In the genomic region with DNA sequence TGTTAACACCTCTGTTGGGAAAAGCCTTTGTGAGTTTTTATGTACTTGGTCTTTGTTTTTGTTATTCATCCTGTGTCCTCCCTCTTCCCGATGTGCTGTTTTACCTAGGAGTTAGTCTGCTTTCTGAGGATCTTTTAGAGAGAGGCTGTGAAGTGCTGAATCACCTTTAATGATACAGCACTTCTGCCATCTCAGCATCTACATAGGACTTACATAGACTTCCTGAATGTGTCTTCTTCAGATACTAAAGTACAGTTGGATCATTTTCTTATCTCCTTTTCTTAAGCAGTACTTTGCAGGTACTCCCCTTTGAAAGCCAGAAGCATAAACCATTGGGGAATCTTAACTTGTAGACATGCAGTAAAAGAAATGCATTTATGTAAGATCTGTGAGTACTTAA, we compare ENCODE assay signal across 1 cellular context.
A peak's percentile ranks its signal among the peaks of the same experiment; 100 is the strongest.
TF ChIP-seq lines count a peak whose summit lies in the region.

No MANE protein-coding gene starts in this region.

TF ChIP-seq in K562, 482 proteins besides CTCF, POLR2A, EP300 and RAD21 (continued from another document and continues in another):
- TF ChIP-seq, protein P1, sequence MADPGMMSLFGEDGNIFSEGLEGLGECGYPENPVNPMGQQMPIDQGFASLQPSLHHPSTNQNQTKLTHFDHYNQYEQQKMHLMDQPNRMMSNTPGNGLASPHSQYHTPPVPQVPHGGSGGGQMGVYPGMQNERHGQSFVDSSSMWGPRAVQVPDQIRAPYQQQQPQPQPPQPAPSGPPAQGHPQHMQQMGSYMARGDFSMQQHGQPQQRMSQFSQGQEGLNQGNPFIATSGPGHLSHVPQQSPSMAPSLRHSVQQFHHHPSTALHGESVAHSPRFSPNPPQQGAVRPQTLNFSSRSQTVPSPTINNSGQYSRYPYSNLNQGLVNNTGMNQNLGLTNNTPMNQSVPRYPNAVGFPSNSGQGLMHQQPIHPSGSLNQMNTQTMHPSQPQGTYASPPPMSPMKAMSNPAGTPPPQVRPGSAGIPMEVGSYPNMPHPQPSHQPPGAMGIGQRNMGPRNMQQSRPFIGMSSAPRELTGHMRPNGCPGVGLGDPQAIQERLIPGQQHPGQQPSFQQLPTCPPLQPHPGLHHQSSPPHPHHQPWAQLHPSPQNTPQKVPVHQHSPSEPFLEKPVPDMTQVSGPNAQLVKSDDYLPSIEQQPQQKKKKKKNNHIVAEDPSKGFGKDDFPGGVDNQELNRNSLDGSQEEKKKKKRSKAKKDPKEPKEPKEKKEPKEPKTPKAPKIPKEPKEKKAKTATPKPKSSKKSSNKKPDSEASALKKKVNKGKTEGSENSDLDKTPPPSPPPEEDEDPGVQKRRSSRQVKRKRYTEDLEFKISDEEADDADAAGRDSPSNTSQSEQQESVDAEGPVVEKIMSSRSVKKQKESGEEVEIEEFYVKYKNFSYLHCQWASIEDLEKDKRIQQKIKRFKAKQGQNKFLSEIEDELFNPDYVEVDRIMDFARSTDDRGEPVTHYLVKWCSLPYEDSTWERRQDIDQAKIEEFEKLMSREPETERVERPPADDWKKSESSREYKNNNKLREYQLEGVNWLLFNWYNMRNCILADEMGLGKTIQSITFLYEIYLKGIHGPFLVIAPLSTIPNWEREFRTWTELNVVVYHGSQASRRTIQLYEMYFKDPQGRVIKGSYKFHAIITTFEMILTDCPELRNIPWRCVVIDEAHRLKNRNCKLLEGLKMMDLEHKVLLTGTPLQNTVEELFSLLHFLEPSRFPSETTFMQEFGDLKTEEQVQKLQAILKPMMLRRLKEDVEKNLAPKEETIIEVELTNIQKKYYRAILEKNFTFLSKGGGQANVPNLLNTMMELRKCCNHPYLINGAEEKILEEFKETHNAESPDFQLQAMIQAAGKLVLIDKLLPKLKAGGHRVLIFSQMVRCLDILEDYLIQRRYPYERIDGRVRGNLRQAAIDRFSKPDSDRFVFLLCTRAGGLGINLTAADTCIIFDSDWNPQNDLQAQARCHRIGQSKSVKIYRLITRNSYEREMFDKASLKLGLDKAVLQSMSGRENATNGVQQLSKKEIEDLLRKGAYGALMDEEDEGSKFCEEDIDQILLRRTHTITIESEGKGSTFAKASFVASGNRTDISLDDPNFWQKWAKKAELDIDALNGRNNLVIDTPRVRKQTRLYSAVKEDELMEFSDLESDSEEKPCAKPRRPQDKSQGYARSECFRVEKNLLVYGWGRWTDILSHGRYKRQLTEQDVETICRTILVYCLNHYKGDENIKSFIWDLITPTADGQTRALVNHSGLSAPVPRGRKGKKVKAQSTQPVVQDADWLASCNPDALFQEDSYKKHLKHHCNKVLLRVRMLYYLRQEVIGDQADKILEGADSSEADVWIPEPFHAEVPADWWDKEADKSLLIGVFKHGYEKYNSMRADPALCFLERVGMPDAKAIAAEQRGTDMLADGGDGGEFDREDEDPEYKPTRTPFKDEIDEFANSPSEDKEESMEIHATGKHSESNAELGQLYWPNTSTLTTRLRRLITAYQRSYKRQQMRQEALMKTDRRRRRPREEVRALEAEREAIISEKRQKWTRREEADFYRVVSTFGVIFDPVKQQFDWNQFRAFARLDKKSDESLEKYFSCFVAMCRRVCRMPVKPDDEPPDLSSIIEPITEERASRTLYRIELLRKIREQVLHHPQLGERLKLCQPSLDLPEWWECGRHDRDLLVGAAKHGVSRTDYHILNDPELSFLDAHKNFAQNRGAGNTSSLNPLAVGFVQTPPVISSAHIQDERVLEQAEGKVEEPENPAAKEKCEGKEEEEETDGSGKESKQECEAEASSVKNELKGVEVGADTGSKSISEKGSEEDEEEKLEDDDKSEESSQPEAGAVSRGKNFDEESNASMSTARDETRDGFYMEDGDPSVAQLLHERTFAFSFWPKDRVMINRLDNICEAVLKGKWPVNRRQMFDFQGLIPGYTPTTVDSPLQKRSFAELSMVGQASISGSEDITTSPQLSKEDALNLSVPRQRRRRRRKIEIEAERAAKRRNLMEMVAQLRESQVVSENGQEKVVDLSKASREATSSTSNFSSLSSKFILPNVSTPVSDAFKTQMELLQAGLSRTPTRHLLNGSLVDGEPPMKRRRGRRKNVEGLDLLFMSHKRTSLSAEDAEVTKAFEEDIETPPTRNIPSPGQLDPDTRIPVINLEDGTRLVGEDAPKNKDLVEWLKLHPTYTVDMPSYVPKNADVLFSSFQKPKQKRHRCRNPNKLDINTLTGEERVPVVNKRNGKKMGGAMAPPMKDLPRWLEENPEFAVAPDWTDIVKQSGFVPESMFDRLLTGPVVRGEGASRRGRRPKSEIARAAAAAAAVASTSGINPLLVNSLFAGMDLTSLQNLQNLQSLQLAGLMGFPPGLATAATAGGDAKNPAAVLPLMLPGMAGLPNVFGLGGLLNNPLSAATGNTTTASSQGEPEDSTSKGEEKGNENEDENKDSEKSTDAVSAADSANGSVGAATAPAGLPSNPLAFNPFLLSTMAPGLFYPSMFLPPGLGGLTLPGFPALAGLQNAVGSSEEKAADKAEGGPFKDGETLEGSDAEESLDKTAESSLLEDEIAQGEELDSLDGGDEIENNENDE (IDR thresholded peaks at IDR 0.05; ENCODE audit: low read depth, low read length) = no peak
- TF ChIP-seq CBFA2T3 (IDR thresholded peaks at IDR 0.05) = peak; percentile 80
- TF ChIP-seq NONO (IDR thresholded peaks at IDR 0.05; ENCODE audit: low read depth in 2 of 2, low read length in 1 of 2) = no peak
- TF ChIP-seq, protein P2, sequence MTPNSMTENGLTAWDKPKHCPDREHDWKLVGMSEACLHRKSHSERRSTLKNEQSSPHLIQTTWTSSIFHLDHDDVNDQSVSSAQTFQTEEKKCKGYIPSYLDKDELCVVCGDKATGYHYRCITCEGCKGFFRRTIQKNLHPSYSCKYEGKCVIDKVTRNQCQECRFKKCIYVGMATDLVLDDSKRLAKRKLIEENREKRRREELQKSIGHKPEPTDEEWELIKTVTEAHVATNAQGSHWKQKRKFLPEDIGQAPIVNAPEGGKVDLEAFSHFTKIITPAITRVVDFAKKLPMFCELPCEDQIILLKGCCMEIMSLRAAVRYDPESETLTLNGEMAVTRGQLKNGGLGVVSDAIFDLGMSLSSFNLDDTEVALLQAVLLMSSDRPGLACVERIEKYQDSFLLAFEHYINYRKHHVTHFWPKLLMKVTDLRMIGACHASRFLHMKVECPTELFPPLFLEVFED (CRISPR knock-in tag; conservative IDR thresholded peaks at IDR 0.05) = no peak
- peak in 1 of 2 experiments; percentile 24; a peak in 1 of 4 replicates for TF ChIP-seq MAZ (CRISPR knock-in tag; conservative IDR thresholded peaks at IDR 0.05 in 1 of 2, IDR thresholded peaks at IDR 0.05 in 1 of 2)
- 0 out of 2 replicates have a peak, but pooled peaks have one; percentile 32 for TF ChIP-seq TRIM28 (IDR thresholded peaks at IDR 0.05)
- no peak for TF ChIP-seq FOXP1 (CRISPR knock-in tag; IDR thresholded peaks at IDR 0.05)
- TF ChIP-seq NFE2 (IDR thresholded peaks at IDR 0.05; ENCODE audit: low read depth) = peak; percentile 97
- TF ChIP-seq ZNF75A (CRISPR knock-in tag; IDR thresholded peaks at IDR 0.05) = no peak
- no peak for TF ChIP-seq SMARCB1 (IDR thresholded peaks at IDR 0.05; ENCODE audit: insufficient read length, low read depth)
- TF ChIP-seq, protein P3, sequence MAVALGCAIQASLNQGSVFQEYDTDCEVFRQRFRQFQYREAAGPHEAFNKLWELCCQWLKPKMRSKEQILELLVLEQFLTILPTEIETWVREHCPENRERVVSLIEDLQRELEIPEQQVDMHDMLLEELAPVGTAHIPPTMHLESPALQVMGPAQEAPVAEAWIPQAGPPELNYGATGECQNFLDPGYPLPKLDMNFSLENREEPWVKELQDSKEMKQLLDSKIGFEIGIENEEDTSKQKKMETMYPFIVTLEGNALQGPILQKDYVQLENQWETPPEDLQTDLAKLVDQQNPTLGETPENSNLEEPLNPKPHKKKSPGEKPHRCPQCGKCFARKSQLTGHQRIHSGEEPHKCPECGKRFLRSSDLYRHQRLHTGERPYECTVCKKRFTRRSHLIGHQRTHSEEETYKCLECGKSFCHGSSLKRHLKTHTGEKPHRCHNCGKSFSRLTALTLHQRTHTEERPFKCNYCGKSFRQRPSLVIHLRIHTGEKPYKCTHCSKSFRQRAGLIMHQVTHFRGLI (CRISPR knock-in tag; IDR thresholded peaks at IDR 0.05) = no peak
- TF ChIP-seq, protein P4, sequence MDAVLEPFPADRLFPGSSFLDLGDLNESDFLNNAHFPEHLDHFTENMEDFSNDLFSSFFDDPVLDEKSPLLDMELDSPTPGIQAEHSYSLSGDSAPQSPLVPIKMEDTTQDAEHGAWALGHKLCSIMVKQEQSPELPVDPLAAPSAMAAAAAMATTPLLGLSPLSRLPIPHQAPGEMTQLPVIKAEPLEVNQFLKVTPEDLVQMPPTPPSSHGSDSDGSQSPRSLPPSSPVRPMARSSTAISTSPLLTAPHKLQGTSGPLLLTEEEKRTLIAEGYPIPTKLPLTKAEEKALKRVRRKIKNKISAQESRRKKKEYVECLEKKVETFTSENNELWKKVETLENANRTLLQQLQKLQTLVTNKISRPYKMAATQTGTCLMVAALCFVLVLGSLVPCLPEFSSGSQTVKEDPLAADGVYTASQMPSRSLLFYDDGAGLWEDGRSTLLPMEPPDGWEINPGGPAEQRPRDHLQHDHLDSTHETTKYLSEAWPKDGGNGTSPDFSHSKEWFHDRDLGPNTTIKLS (IDR thresholded peaks at IDR 0.05; ENCODE audit: borderline replicate concordance, low read depth) = peak; percentile 32; the same call in 1 of the 2 replicates
- TF ChIP-seq, protein P5, sequence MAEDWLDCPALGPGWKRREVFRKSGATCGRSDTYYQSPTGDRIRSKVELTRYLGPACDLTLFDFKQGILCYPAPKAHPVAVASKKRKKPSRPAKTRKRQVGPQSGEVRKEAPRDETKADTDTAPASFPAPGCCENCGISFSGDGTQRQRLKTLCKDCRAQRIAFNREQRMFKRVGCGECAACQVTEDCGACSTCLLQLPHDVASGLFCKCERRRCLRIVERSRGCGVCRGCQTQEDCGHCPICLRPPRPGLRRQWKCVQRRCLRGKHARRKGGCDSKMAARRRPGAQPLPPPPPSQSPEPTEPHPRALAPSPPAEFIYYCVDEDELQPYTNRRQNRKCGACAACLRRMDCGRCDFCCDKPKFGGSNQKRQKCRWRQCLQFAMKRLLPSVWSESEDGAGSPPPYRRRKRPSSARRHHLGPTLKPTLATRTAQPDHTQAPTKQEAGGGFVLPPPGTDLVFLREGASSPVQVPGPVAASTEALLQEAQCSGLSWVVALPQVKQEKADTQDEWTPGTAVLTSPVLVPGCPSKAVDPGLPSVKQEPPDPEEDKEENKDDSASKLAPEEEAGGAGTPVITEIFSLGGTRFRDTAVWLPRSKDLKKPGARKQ (CRISPR knock-in tag; IDR thresholded peaks at IDR 0.05) = no peak
- no peak for TF ChIP-seq PURB (CRISPR knock-in tag; IDR thresholded peaks at IDR 0.05; ENCODE audit: low read depth)
- peak; percentile 99 for TF ChIP-seq BACH1 (tag; IDR thresholded peaks at IDR 0.05)
- TF ChIP-seq, protein P6, sequence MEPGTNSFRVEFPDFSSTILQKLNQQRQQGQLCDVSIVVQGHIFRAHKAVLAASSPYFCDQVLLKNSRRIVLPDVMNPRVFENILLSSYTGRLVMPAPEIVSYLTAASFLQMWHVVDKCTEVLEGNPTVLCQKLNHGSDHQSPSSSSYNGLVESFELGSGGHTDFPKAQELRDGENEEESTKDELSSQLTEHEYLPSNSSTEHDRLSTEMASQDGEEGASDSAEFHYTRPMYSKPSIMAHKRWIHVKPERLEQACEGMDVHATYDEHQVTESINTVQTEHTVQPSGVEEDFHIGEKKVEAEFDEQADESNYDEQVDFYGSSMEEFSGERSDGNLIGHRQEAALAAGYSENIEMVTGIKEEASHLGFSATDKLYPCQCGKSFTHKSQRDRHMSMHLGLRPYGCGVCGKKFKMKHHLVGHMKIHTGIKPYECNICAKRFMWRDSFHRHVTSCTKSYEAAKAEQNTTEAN (CRISPR knock-in tag; IDR thresholded peaks at IDR 0.05) = no peak
- TF ChIP-seq FOSL1 (tag; conservative IDR thresholded peaks at IDR 0.05) = no peak
- TF ChIP-seq ARNT (IDR thresholded peaks at IDR 0.05) = peak in 1 of 2 experiments; percentile 62; a peak in 2 of 4 replicates
- TF ChIP-seq, protein P7, sequence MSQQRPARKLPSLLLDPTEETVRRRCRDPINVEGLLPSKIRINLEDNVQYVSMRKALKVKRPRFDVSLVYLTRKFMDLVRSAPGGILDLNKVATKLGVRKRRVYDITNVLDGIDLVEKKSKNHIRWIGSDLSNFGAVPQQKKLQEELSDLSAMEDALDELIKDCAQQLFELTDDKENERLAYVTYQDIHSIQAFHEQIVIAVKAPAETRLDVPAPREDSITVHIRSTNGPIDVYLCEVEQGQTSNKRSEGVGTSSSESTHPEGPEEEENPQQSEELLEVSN (IDR thresholded peaks at IDR 0.05; ENCODE audit: borderline replicate concordance in 1 of 2, extremely low read depth in 1 of 2, insufficient read depth in 1 of 2, insufficient read length in 1 of 2, low read depth in 1 of 2, low read length in 1 of 2, poor library complexity in 1 of 2, severe bottlenecking in 1 of 2) = no peak
- no peak for TF ChIP-seq HMG20B (CRISPR knock-in tag; IDR thresholded peaks at IDR 0.05)
- peak; percentile 49; the same call in 1 of the 2 replicates for TF ChIP-seq SOX6 (IDR thresholded peaks at IDR 0.05)
- TF ChIP-seq RBBP5 (IDR thresholded peaks at IDR 0.05; ENCODE audit: borderline replicate concordance, insufficient read depth, low read length, poor library complexity, severe bottlenecking) = no peak
- peak; percentile 24; the same call in 1 of the 2 replicates for TF ChIP-seq NCOA1 (IDR thresholded peaks at IDR 0.05; ENCODE audit: low read depth)
- TF ChIP-seq MEIS2 (IDR thresholded peaks at IDR 0.05; ENCODE audit: partially characterized antibody) = no peak
- TF ChIP-seq, protein P8, sequence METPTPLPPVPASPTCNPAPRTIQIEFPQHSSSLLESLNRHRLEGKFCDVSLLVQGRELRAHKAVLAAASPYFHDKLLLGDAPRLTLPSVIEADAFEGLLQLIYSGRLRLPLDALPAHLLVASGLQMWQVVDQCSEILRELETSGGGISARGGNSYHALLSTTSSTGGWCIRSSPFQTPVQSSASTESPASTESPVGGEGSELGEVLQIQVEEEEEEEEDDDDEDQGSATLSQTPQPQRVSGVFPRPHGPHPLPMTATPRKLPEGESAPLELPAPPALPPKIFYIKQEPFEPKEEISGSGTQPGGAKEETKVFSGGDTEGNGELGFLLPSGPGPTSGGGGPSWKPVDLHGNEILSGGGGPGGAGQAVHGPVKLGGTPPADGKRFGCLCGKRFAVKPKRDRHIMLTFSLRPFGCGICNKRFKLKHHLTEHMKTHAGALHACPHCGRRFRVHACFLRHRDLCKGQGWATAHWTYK (CRISPR knock-in tag; IDR thresholded peaks at IDR 0.05) = no peak
- TF ChIP-seq YBX1 (IDR thresholded peaks at IDR 0.05) = no peak
- TF ChIP-seq, protein P9, sequence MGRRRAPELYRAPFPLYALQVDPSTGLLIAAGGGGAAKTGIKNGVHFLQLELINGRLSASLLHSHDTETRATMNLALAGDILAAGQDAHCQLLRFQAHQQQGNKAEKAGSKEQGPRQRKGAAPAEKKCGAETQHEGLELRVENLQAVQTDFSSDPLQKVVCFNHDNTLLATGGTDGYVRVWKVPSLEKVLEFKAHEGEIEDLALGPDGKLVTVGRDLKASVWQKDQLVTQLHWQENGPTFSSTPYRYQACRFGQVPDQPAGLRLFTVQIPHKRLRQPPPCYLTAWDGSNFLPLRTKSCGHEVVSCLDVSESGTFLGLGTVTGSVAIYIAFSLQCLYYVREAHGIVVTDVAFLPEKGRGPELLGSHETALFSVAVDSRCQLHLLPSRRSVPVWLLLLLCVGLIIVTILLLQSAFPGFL (CRISPR knock-in tag; IDR thresholded peaks at IDR 0.05) = no peak
- TF ChIP-seq RUNX1 (IDR thresholded peaks at IDR 0.05; ENCODE audit: low read depth) = no peak
- no peak for TF ChIP-seq FOS (IDR thresholded peaks at IDR 0.05; ENCODE audit: extremely low read depth, insufficient read length)
- 0 out of 2 replicates have a peak, but pooled peaks have one; percentile 57 for TF ChIP-seq HDAC2 (IDR thresholded peaks at IDR 0.05)
- peak; percentile 68; the same call in 1 of the 2 replicates for TF ChIP-seq SMARCE1 (IDR thresholded peaks at IDR 0.05)
- peak; percentile 27; the same call in 1 of the 2 replicates for TF ChIP-seq CC2D1A (IDR thresholded peaks at IDR 0.05)
- TF ChIP-seq POLR3G (IDR thresholded peaks at IDR 0.05; ENCODE audit: extremely low read depth, insufficient read length, insufficient replicate concordance) = no peak
- TF ChIP-seq LEF1 (IDR thresholded peaks at IDR 0.05) = peak; percentile 50; the same call in 1 of the 2 replicates
- peak; percentile 92 for TF ChIP-seq CTBP1 (IDR thresholded peaks at IDR 0.05; ENCODE audit: borderline replicate concordance)
- no peak for TF ChIP-seq TCF7L2 (IDR thresholded peaks at IDR 0.05; ENCODE audit: low read depth, low read length)
